In the genomic region with DNA sequence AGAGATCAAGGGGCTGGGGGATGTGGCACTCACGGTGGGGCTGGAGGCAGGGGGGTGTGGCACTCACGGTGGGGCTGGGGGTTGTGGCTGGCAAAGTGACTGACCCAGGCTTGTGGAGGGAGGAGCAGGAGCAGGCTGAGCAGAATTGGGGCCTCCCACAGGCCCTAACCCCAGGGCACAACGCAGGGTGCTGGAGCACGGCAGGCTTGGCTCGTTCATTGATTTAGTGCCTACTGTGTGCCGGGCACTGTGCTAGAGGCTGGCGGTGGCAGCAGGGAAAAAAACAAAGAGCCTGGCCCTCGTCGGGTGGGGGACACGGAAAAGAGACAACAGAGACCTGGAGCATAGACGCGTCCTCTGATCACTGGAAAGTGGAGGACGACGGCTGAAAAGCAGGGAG, we compare ENCODE assay signal across 21 cellular contexts.
DNase-seq lines count a peak whose midpoint lies in the region; FAIRE-seq and TF ChIP-seq lines count a peak whose summit lies in the region.
"Had no signal": no experiment of that assay in that cellular context is flagged by ENCODE, and none has a peak within 500 bp of the region (broad histone marks: within the 10 kb centered on the region; RNA-seq: fewer than 3 reads in every experiment).

No MANE protein-coding gene starts in this region.

- no peak overlapping the region for H4K8ac ChIP-seq in H1 (ENCODE audit: extremely low read depth, insufficient read depth, low read length)

- no peak overlapping the region for H2BK15ac ChIP-seq in H1 (ENCODE audit: low read length)

- no peak for FAIRE-seq in H1 (lab: Jason Lieb, UNC)
- FAIRE-seq in small intestine (lab: Jason Lieb, UNC): no peak
- FAIRE-seq: A204.1, GM12878, H54, HepG2 had no signal

- H3K27me3 ChIP-seq in H7 (ENCODE audit: control insufficient read depth, insufficient read depth, low read length) (no peaks in the 10 kb centered on the region), H1 (replicated peaks in 1 of 4; ENCODE audit: control insufficient read depth in 3 of 4, extremely low read depth in 1 of 4, insufficient read depth in 3 of 4, low read length in 3 of 4) (no peaks in the 10 kb centered on the region), small intestine (ENCODE audit: control insufficient read depth in 2 of 2, insufficient read depth in 2 of 2, low read length in 2 of 2) (no peaks in the 10 kb centered on the region)
- H3K27me3 ChIP-seq: BE2C had no signal

- peaks cover 10% of the 10 kb centered on the region for H3K79me1 ChIP-seq in H1 (ENCODE audit: low read depth, low read length)

- H3K4ac ChIP-seq in H1 (replicated peaks; ENCODE audit: insufficient read length, low read depth, low read length): no peak overlapping the region

- 0 out of 4 replicates have a peak, but pooled peaks cover 0 to 3% of the 10 kb centered on the region in 2 experiments for H3K79me2 ChIP-seq in H1 (ENCODE audit: control insufficient read depth in 1 of 2, insufficient read depth in 2 of 2, low read length in 2 of 2)

- H3K27ac ChIP-seq in H1 (ENCODE audit: low read depth, low read length) (no peak overlapping the region), small intestine (ENCODE audit: low read depth in 1 of 2, low read length in 1 of 2) (no peak overlapping the region)

- H3K4me3 Mint-ChIP-seq in neural crest cell: no peak overlapping the region
- H3K4me3 Mint-ChIP-seq: CD4-positive, CD25-positive, alpha-beta regulatory T cell; CD8-positive, alpha-beta memory T cell; IgD-negative memory B cell had no signal

- H3K4me2 ChIP-seq in H1 (ENCODE audit: insufficient read depth in 1 of 2, low read depth in 2 of 2, low read length in 2 of 2): no peak overlapping the region

- no peak overlapping the region for H3K56ac ChIP-seq in H1 (replicated peaks; ENCODE audit: insufficient read length, low read depth, low read length)

- H2BK12ac ChIP-seq in H1 (ENCODE audit: low read depth, low read length): 0 out of 2 replicates have a peak overlapping the region, but pooled peaks have one; percentile 27

- peaks cover 0 to 12% (median 6%) of the 10 kb centered on the region in 4 experiments; a peak in 4 of 7 replicates for H3K4me1 ChIP-seq in H1 (replicated peaks in 1 of 4; ENCODE audit: control insufficient read depth in 3 of 4, insufficient read depth in 4 of 4, low read length in 3 of 4)
- H3K4me1 ChIP-seq in small intestine (ENCODE audit: control insufficient read depth in 2 of 2, insufficient read depth in 1 of 2, low read depth in 1 of 2, low read length in 1 of 2): no peaks in the 10 kb centered on the region
- H3K4me1 ChIP-seq: BE2C had no signal

- H3K9me3 ChIP-seq in H1 (ENCODE audit: insufficient read depth in 2 of 2, low read depth in 1 of 2, low read length in 1 of 2) (no peaks in the 10 kb centered on the region), small intestine (ENCODE audit: control insufficient read depth, low read depth) (no peaks in the 10 kb centered on the region)
- H3K9me3 ChIP-seq: BE2C had no signal

- no peak overlapping the region for H3K14ac ChIP-seq in H1 (ENCODE audit: insufficient read length)

- no peaks in the 10 kb centered on the region for H3K27me3 Mint-ChIP-seq in neural crest cell (ENCODE audit: low read depth)
- H3K27me3 Mint-ChIP-seq: CD4-positive, CD25-positive, alpha-beta regulatory T cell; IgD-negative memory B cell had no signal

- H2BK5ac ChIP-seq in H1 (ENCODE audit: low read depth, low read length): no peak overlapping the region

- H2BK20ac ChIP-seq in H1 (ENCODE audit: low read length): no peak overlapping the region

- no peaks in the 10 kb centered on the region for H3K9me3 Mint-ChIP-seq in neural crest cell
- H3K9me3 Mint-ChIP-seq: CD4-positive, CD25-positive, alpha-beta regulatory T cell; CD8-positive, alpha-beta memory T cell; IgD-negative memory B cell had no signal

- no peak for TF ChIP-seq RAD21 in H1 (IDR thresholded peaks at IDR 0.05 in 1 of 2, conservative IDR thresholded peaks at IDR 0.05 in 1 of 2; ENCODE audit: low read depth in 2 of 2, low read length in 2 of 2)

- TF ChIP-seq POLR2A in H1 (IDR thresholded peaks at IDR 0.05; ENCODE audit: control extremely low read depth in 1 of 2, low read depth in 2 of 2, low read length in 2 of 2): no peak

- H3K27ac Mint-ChIP-seq in neural crest cell (ENCODE audit: unreplicated experiment): peak overlapping the region; percentile 75
- H3K27ac Mint-ChIP-seq: CD4-positive, CD25-positive, alpha-beta regulatory T cell; CD8-positive, alpha-beta memory T cell; IgD-negative memory B cell had no signal

- POLR2A ChIA-PET in H1 (lab: Charles Lee; ENCODE audit: partially characterized antibody): interaction anchor here (1.1 to 1.4 kb wide), 3 partner anchors 9 to 128 kb away, joined by 3 read pairs; no protein-coding TSS in a partner anchor

- H3K4me3 ChIP-seq in H7 (ENCODE audit: insufficient read depth, low read depth, low read length) (no peak overlapping the region), H1 (ENCODE audit: extremely low read depth in 1 of 4, insufficient read depth in 2 of 4, low read depth in 3 of 4, low read length in 4 of 4) (no peak overlapping the region), small intestine (ENCODE audit: low read depth in 1 of 2, low read length in 2 of 2) (no peak overlapping the region)
- H3K4me3 ChIP-seq: GM12878 had no signal

- H3K9ac ChIP-seq in H1 (replicated peaks in 1 of 4; ENCODE audit: extremely low read depth in 1 of 4, low read depth in 3 of 4, low read length in 3 of 4): no peak overlapping the region

- H4K20me1 ChIP-seq in H1 (replicated peaks in 1 of 2; ENCODE audit: control insufficient read depth in 1 of 2, insufficient read depth in 2 of 2, low read length in 2 of 2): peaks cover 0 to 17% of the 10 kb centered on the region in 2 experiments

- H2BK120ac ChIP-seq in H1 (replicated peaks; ENCODE audit: low read depth, low read length): no peak overlapping the region

- CTCF ChIA-PET in H1 (lab: Charles Lee; ENCODE audit: partially characterized antibody): interaction anchor here (0.9 to 1.0 kb wide), 2 partner anchors 91 to 100 kb away, joined by 3 read pairs; no protein-coding TSS in a partner anchor

- no peak overlapping the region for H3K18ac ChIP-seq in H1 (ENCODE audit: extremely low read depth, low read length)

- no peak overlapping the region for H3K23ac ChIP-seq in H1 (ENCODE audit: insufficient read length)

- H3K36me3 ChIP-seq in H7 (replicated peaks; ENCODE audit: control insufficient read depth, insufficient read depth, low read length) (no peaks in the 10 kb centered on the region), H1 (ENCODE audit: control insufficient read depth in 2 of 4, insufficient read depth in 4 of 4, low read length in 3 of 4) (no peaks in the 10 kb centered on the region; a peak in 1 of 8 replicates), small intestine (ENCODE audit: control insufficient read depth in 2 of 2, insufficient read depth in 2 of 2, low read length in 2 of 2) (no peaks in the 10 kb centered on the region)
- H3K36me3 ChIP-seq: BE2C had no signal

- no peak overlapping the region for H2AFZ ChIP-seq in H1 (ENCODE audit: low read length)

- H3K36me3 Mint-ChIP-seq in neural crest cell (ENCODE audit: low read depth): no peaks in the 10 kb centered on the region
- H3K36me3 Mint-ChIP-seq: CD4-positive, CD25-positive, alpha-beta regulatory T cell; CD8-positive, alpha-beta memory T cell; IgD-negative memory B cell had no signal

- no peak overlapping the region for H2AK5ac ChIP-seq in H1 (ENCODE audit: low read depth, low read length)

- TF ChIP-seq EP300 in H1 (IDR thresholded peaks at IDR 0.05; ENCODE audit: borderline replicate concordance in 1 of 2, low read depth in 2 of 2, low read length in 2 of 2): no peak

- no peak overlapping the region for H4K5ac ChIP-seq in H1 (ENCODE audit: insufficient read length, low read depth, low read length)

- DNase-seq in H7 (peak; percentile 71), H1 (ENCODE audit: low read depth in 1 of 2, low spot score in 2 of 2) (no peak), neural crest cell (ENCODE audit: low read depth, low spot score) (no peak), small intestine (no peak), NCI-H146 (lab: John Stamatoyannopoulos, UW) (no peak), SHP77 (lab: John Stamatoyannopoulos, UW) (no peak)
- DNase-seq: ACHN; BE2C; C1 segment of cervical spinal cord; CD4-positive, CD25-positive, alpha-beta regulatory T cell; CD8-positive, alpha-beta memory T cell; COR-L47; DMS 273 treated with DMSO at 0.1 percent for 48 hours; DMS53; DND-41; EL had no signal

- H3K23me2 ChIP-seq in H1 (ENCODE audit: low read depth, low read length): peaks cover 15% of the 10 kb centered on the region

- no peak overlapping the region for H4K91ac ChIP-seq in H1 (replicated peaks; ENCODE audit: insufficient read length, low read length)

- WGBS in H1 (ENCODE audit: extremely low coverage in 1 of 2, insufficient coverage in 1 of 2, insufficient read length in 1 of 2, insufficient replicate concordance in 2 of 2, low coverage in 1 of 2, low lambda C conversion rate in 2 of 2, missing lambda C conversion rate in 1 of 2), 2 experiments: 74% methylated on average over 13 of the region's 14 CpGs; no CpG with 5 or more reads in 1 of the 2 experiments
- WGBS in small intestine, 3 donors: 65 to 75% (median 74%) methylated on average over 14 of the region's 14 CpGs

- TF ChIP-seq CTCF in H1 (IDR thresholded peaks at IDR 0.05; ENCODE audit: control extremely low read depth in 1 of 3, insufficient read depth in 1 of 3, low read depth in 1 of 3, low read length in 3 of 3): no peak
- no peak for TF ChIP-seq CTCF in neural crest cell (conservative IDR thresholded peaks at IDR 0.05)

- no peaks in the 10 kb centered on the region for H3K4me1 Mint-ChIP-seq in neural crest cell
- H3K4me1 Mint-ChIP-seq: CD4-positive, CD25-positive, alpha-beta regulatory T cell; CD8-positive, alpha-beta memory T cell; IgD-negative memory B cell had no signal

TF ChIP-seq in H1, 55 proteins besides CTCF, POLR2A, EP300 and RAD21 (continues in another document):
- no peak for TF ChIP-seq SP1 (IDR thresholded peaks at IDR 0.05; ENCODE audit: low read depth, low read length)
- TF ChIP-seq NRF1 (IDR thresholded peaks at IDR 0.05; ENCODE audit: low read depth, low read length): no peak
- TF ChIP-seq, protein P1, sequence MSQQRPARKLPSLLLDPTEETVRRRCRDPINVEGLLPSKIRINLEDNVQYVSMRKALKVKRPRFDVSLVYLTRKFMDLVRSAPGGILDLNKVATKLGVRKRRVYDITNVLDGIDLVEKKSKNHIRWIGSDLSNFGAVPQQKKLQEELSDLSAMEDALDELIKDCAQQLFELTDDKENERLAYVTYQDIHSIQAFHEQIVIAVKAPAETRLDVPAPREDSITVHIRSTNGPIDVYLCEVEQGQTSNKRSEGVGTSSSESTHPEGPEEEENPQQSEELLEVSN (IDR thresholded peaks at IDR 0.05): no peak
- no peak for TF ChIP-seq SIX5 (IDR thresholded peaks at IDR 0.05; ENCODE audit: low read depth, low read length)
- TF ChIP-seq BCL11A (IDR thresholded peaks at IDR 0.05; ENCODE audit: low read depth in 2 of 2, low read length in 2 of 2): no peak
- TF ChIP-seq PHF8 (conservative IDR thresholded peaks at IDR 0.05; ENCODE audit: low read depth, low read length): no peak
- TF ChIP-seq, protein P2, sequence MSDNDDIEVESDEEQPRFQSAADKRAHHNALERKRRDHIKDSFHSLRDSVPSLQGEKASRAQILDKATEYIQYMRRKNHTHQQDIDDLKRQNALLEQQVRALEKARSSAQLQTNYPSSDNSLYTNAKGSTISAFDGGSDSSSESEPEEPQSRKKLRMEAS (IDR thresholded peaks at IDR 0.05): no peak
